23 cellular contexts compared by ENCODE assay signal in genomic region chr11:56843816-56844215, GRCh38.
"Had no signal": no experiment of that assay in that cellular context is flagged by ENCODE, and none has a peak within 500 bp of the region (broad histone marks: within the 10 kb centered on the region; RNA-seq: fewer than 3 reads in every experiment).

No MANE protein-coding gene starts in this region.

- H3K9me3 ChIP-seq: esophagus muscularis mucosa, heart right ventricle, lower lobe of right lung, neutrophil, right lobe of liver, stomach, thyroid gland had no signal

- H3K4me3 ChIP-seq: dorsolateral prefrontal cortex, esophagus muscularis mucosa, heart right ventricle, lower lobe of right lung, right lobe of liver, stomach, thyroid gland had no signal

- H3K79me2 ChIP-seq: parathyroid adenoma had no signal

- H3K36me3 ChIP-seq: esophagus muscularis mucosa, heart right ventricle, lower lobe of right lung, neutrophil, right lobe of liver, stomach, thyroid gland had no signal

- H3K4me1 ChIP-seq: parathyroid adenoma, right lobe of liver, thyroid gland had no signal

- H3K27ac ChIP-seq: dorsolateral prefrontal cortex, esophagus muscularis mucosa, heart right ventricle, lower lobe of right lung, neutrophil, parathyroid adenoma, right lobe of liver, thyroid gland had no signal

- ATAC-seq: heart right ventricle, left ventricle myocardium superior, natural killer cell, right lobe of liver had no signal

- H3K9ac ChIP-seq: parathyroid adenoma had no signal

- DNase-seq: dorsolateral prefrontal cortex; effector CD4-positive, alpha-beta T cell; foreskin melanocyte; glutamatergic neuron; heart right ventricle; hippocampal formation; left ventricle myocardium superior; lower lobe of right lung; natural killer cell; right lobe of liver; stimulated activated CD4-positive, alpha-beta T cell treated with anti-CD3 and anti-CD28 coated beads, Interleukin-12 subunit alpha, Interleukin-12 subunit beta, amount 100 ng/mL, for 4 hours; stimulated activated CD4-positive, alpha-beta T cell treated with anti-CD3 and anti-CD28 coated beads, Interleukin-1b, Interleukin-23, amount 100 ng/mL, for 48 hours; stimulated activated CD4-positive, alpha-beta T cell treated with anti-CD3 and anti-CD28 coated beads, Interleukin-4, amount 100 ng/mL, for 1 hour; stimulated activated CD8-positive, alpha-beta memory T cell treated with anti-CD3 and anti-CD28 coated beads, Interleukin-4, amount 100 ng/mL, for 48 hours; stimulated activated naive CD4-positive, alpha-beta T cell treated with Interleukin-2 at 50 U/mL for 16 hours; stomach; thyroid gland had no signal

- H2AFZ ChIP-seq: parathyroid adenoma had no signal

- H3K27me3 ChIP-seq: right lobe of liver, stomach, thyroid gland had no signal

- FAIRE-seq: colon, islet of Langerhans, small intestine had no signal
